In the genomic region with DNA sequence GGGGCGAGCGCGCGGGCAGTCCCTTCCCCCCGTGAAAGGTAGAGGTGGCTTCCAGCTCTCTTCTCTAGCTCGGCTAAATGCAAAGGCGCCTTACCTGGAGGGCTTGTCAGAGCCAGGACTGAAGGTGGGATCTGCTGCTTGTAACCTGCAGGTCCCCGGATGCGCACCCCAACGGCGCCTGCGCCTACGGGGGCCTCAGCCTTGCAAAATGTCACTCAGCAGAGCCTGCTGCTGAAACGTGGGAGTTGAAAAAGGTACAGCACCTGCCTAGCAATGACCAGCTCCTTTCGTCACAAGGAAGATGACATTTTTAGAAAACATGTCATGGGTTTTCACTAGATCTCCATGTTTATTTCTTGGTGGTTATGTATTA, we compare ENCODE assay signal across 8 cellular contexts. TPM values are rescaled to one million over a fixed set of nuclear protein-coding genes. Genes with fewer than 3 reads are reported as not detected.
DNase-seq lines count a peak whose midpoint lies in the region; ATAC-seq and TF ChIP-seq lines count a peak whose summit lies in the region.

No MANE protein-coding gene starts in this region.

- no peaks in the 10 kb centered on the region for H3K9me3 ChIP-seq in Peyer's patch
- H3K9me3 ChIP-seq in gastroesophageal sphincter = no peaks in the 10 kb centered on the region
- H3K9me3 ChIP-seq in trophoblast cell (ENCODE audit: insufficient read depth, low read depth, low read length) = no peaks in the 10 kb centered on the region
- H3K9me3 ChIP-seq in upper lobe of right lung = no peaks in the 10 kb centered on the region

- H3K9ac ChIP-seq in trophoblast cell (ENCODE audit: low read length) = peak overlapping the region; percentile 78

- no peak overlapping the region for H2BK12ac ChIP-seq in trophoblast cell (ENCODE audit: low read length)

- intact Hi-C loops in upper lobe of right lung (cut with DNase I) = no loop called here

- TF ChIP-seq CTCF in Peyer's patch (IDR thresholded peaks at IDR 0.05) (no peak), gastroesophageal sphincter (IDR thresholded peaks at IDR 0.05) (no peak), upper lobe of right lung (IDR thresholded peaks at IDR 0.05) (no peak)

- peak overlapping the region; percentile 89 for H3K18ac ChIP-seq in trophoblast cell (ENCODE audit: low read length)

- H2BK120ac ChIP-seq in trophoblast cell (ENCODE audit: insufficient read depth, low read length, poor library complexity) = peak overlapping the region; percentile 62

- WGBS in gastroesophageal sphincter (ENCODE audit: low coverage in 1 of 2), 2 donors = 0% methylated on average over 1 to 9 of the region's 15 CpGs
- no CpG with 5 or more reads among the region's 15 CpGs for WGBS in trophoblast cell (ENCODE audit: extremely low coverage, insufficient coverage, insufficient read length)

- peaks cover 9% of the 10 kb centered on the region for H3K79me1 ChIP-seq in trophoblast cell (ENCODE audit: low read length)

- ATAC-seq in GM19351 (IDR thresholded peaks at IDR 0.05; ENCODE audit: unreplicated experiment) = peak; percentile 45
- ATAC-seq in HG03469 (IDR thresholded peaks at IDR 0.05; ENCODE audit: unreplicated experiment) = peak; percentile 32
- no peak for ATAC-seq in gastroesophageal sphincter
- peak; percentile 40 for ATAC-seq in upper lobe of right lung

- H2BK5ac ChIP-seq in trophoblast cell (ENCODE audit: low read depth, low read length, poor library complexity) = peak overlapping the region; percentile 92

- H3K4me1 ChIP-seq in Peyer's patch (peaks cover 0 to 5% (median 2%) of the 10 kb centered on the region in 4 donors), gastroesophageal sphincter (peaks cover 0 to 59% (median 0%) of the 10 kb centered on the region in 3 donors), trophoblast cell (ENCODE audit: control insufficient read depth in 1 of 2, insufficient read depth in 2 of 2, low read length in 2 of 2) (peaks cover 2 to 3% of the 10 kb centered on the region in 2 experiments), upper lobe of right lung (peaks cover 4% of the 10 kb centered on the region)

- peak overlapping the region; percentile 57 for H3K4ac ChIP-seq in trophoblast cell (ENCODE audit: low read depth, low read length)

- peak overlapping the region; percentile 82 for H2AFZ ChIP-seq in trophoblast cell (ENCODE audit: insufficient read depth, low read length, poor library complexity)

- H3K4me3 ChIP-seq in Peyer's patch (peak overlapping the region; percentile 74 to 87 (median 81)), gastroesophageal sphincter (peak overlapping the region; percentile 45 to 81), trophoblast cell (ENCODE audit: low read depth, low read length) (peak overlapping the region; percentile 88), upper lobe of right lung (peak overlapping the region; percentile 97)

- H3K27ac ChIP-seq in Peyer's patch (peak overlapping the region; percentile 92 to 97 (median 94)), gastroesophageal sphincter (peak overlapping the region; percentile 87 to 97 (median 94)), trophoblast cell (ENCODE audit: low read depth, low read length) (peak overlapping the region; percentile 93), upper lobe of right lung (peak overlapping the region; percentile 95)

- DNase-seq in CD1c-positive myeloid dendritic cell (ENCODE audit: extremely low spot score) (peak; percentile 47), Peyer's patch (peak in 2 of 3 donors; percentile 63 to 80), trophoblast cell (peak; percentile 44 to 72), upper lobe of right lung (peak; percentile 82)
- peak; percentile 90 for DNase-seq in activated effector memory CD4-positive, alpha-beta T cell treated with anti-CD3 and anti-CD28 coated beads, Interleukin-2, amount 50 U/mL, for 16 hours

- H3K23ac ChIP-seq in trophoblast cell (ENCODE audit: low read length) = no peak overlapping the region

- peak overlapping the region; percentile 85 for H3K4me2 ChIP-seq in trophoblast cell (ENCODE audit: low read length)

- peak overlapping the region; percentile 88 for H4K91ac ChIP-seq in trophoblast cell (ENCODE audit: low read depth, low read length)

- H2AK5ac ChIP-seq in trophoblast cell (ENCODE audit: low read length) = peak overlapping the region; percentile 31

- no peaks in the 10 kb centered on the region for H3K27me3 ChIP-seq in Peyer's patch
- no peaks in the 10 kb centered on the region for H3K27me3 ChIP-seq in gastroesophageal sphincter
- no peaks in the 10 kb centered on the region for H3K27me3 ChIP-seq in trophoblast cell (ENCODE audit: insufficient read depth, low read length)
- no peaks in the 10 kb centered on the region for H3K27me3 ChIP-seq in upper lobe of right lung

- H3K14ac ChIP-seq in trophoblast cell (ENCODE audit: low read length) = peak overlapping the region; percentile 90

- peak overlapping the region; percentile 76 for H4K12ac ChIP-seq in trophoblast cell (ENCODE audit: low read depth, low read length)

- TF ChIP-seq POLR2A in Peyer's patch (IDR thresholded peaks at IDR 0.05) (no peak), gastroesophageal sphincter (IDR thresholded peaks at IDR 0.05) (no peak)

- H3K79me2 ChIP-seq in trophoblast cell (ENCODE audit: control insufficient read depth, insufficient read depth, low read length, poor library complexity) = peaks cover 11% of the 10 kb centered on the region

- peak overlapping the region; percentile 90 for H4K8ac ChIP-seq in trophoblast cell (ENCODE audit: low read depth, low read length)

- no peak for TF ChIP-seq EP300 in gastroesophageal sphincter (IDR thresholded peaks at IDR 0.05)

- no peaks in the 10 kb centered on the region for H3K36me3 ChIP-seq in Peyer's patch
- no peaks in the 10 kb centered on the region for H3K36me3 ChIP-seq in gastroesophageal sphincter
- peaks cover 0 to 4% of the 10 kb centered on the region in 2 experiments for H3K36me3 ChIP-seq in trophoblast cell (ENCODE audit: control insufficient read depth in 1 of 2, insufficient read depth in 2 of 2, low read length in 2 of 2)
- no peaks in the 10 kb centered on the region for H3K36me3 ChIP-seq in upper lobe of right lung

RNA-seq across cellular contexts. Expression of a gene that starts 0.6 kb away (rescaled TPM):
- total RNA-seq in Peyer's patch = 10 to 100 TPM; 20.5 to 25.6 (median 23.1) TPM
- total RNA-seq in gastroesophageal sphincter = 1 to 10 TPM; 6.5 to 10.0 (median 8.4) TPM
- 9.4 and 10.1 TPM in 2 replicates for polyA plus RNA-seq in trophoblast cell (2013)
- 14.4 TPM for total RNA-seq in upper lobe of right lung

RNA-seq across cellular contexts. Expression of a gene that starts 0.8 kb away (rescaled TPM):
- total RNA-seq in Peyer's patch = 10 to 100 TPM; 29.9 to 40.8 (median 35.1) TPM
- 10 to 100 TPM; 11.4 to 55.4 (median 30.5) TPM for total RNA-seq in gastroesophageal sphincter
- polyA plus RNA-seq in trophoblast cell (2013) = 17.9 and 20.4 TPM in 2 replicates
- total RNA-seq in upper lobe of right lung = 27.8 TPM
